22 cellular contexts compared by ENCODE assay signal in genomic region chr4:81359207-81359606, GRCh38.
A peak's percentile ranks its signal among the peaks of the same experiment; 100 is the strongest.
DNase-seq lines count a peak whose midpoint lies in the region; ATAC-seq and TF ChIP-seq lines count a peak whose summit lies in the region.
"Had no signal": no experiment of that assay in that cellular context is flagged by ENCODE, and none has a peak within 500 bp of the region (broad histone marks: within the 10 kb centered on the region; RNA-seq: fewer than 3 reads in every experiment).

No MANE protein-coding gene starts in this region.

- no peak overlapping the region for H2AK5ac ChIP-seq in trophoblast cell (ENCODE audit: low read length)

- no peaks in the 10 kb centered on the region for H3K79me2 ChIP-seq in trophoblast cell (ENCODE audit: control insufficient read depth, insufficient read depth, low read length, poor library complexity)

- H4K8ac ChIP-seq in trophoblast cell (ENCODE audit: low read depth, low read length) = no peak overlapping the region

- H3K4ac ChIP-seq in trophoblast cell (ENCODE audit: low read depth, low read length) = no peak overlapping the region

- ATAC-seq in GM21619 (IDR thresholded peaks at IDR 0.05; ENCODE audit: unreplicated experiment) (no peak), HG03469 (IDR thresholded peaks at IDR 0.05; ENCODE audit: unreplicated experiment) (no peak), GM18520 (IDR thresholded peaks at IDR 0.05; ENCODE audit: unreplicated experiment) (no peak)
- ATAC-seq: Panc1, T-cell had no signal

- no peak for TF ChIP-seq CTCF in fibroblast of mammary gland (conservative IDR thresholded peaks at IDR 0.05; ENCODE audit: control insufficient read depth, insufficient read depth, low read depth, low read length)

- no peak overlapping the region for H3K14ac ChIP-seq in trophoblast cell (ENCODE audit: low read length)

- H2BK120ac ChIP-seq in trophoblast cell (ENCODE audit: insufficient read depth, low read length, poor library complexity) = no peak overlapping the region

- H3K79me1 ChIP-seq in trophoblast cell (ENCODE audit: low read length) = no peaks in the 10 kb centered on the region

- H2BK5ac ChIP-seq in trophoblast cell (ENCODE audit: low read depth, low read length, poor library complexity) = no peak overlapping the region

- no CpG with 5 or more reads among the region's 1 CpG for WGBS in trophoblast cell (ENCODE audit: extremely low coverage, insufficient coverage, insufficient read length)

- H3K18ac ChIP-seq in trophoblast cell (ENCODE audit: low read length) = no peak overlapping the region

- DNase-seq in Daoy (ENCODE audit: low read depth) = peak; percentile 9
- DNase-seq in LHCN-M2 (ENCODE audit: low read depth) = peak; percentile 26
- DNase-seq in fibroblast of mammary gland (ENCODE audit: low read depth) = peak; percentile 56
- no peak for DNase-seq in trophoblast cell
- DNase-seq: CD4-positive, CD25-positive, alpha-beta regulatory T cell; DMS153; DND-41; KBM-7; NCI-H1092; NCI-H1417 treated with DMSO at 0.1 percent for 48 hours; NCI-H1694 treated with DMSO at 0.1 percent for 48 hours; NCI-H2081; NCI-H2227 treated with DMSO at 0.1 percent for 48 hours; NCI-H526 treated with DMSO at 0.1 percent for 48 hours; SHP77; T-cell had no signal

- H2AFZ ChIP-seq in trophoblast cell (ENCODE audit: insufficient read depth, low read length, poor library complexity) = no peak overlapping the region

- H3K9ac ChIP-seq in trophoblast cell (ENCODE audit: low read length) = no peak overlapping the region
- H3K9ac ChIP-seq: BLaER1 had no signal

- H4K91ac ChIP-seq in trophoblast cell (ENCODE audit: low read depth, low read length) = no peak overlapping the region

- no peaks in the 10 kb centered on the region for H3K9me3 ChIP-seq in trophoblast cell (ENCODE audit: insufficient read depth, low read depth, low read length)
- H3K9me3 ChIP-seq: BLaER1 had no signal

- no peak overlapping the region for H3K27ac ChIP-seq in trophoblast cell (ENCODE audit: low read depth, low read length)
- H3K27ac ChIP-seq: BLaER1, RWPE1 had no signal

- no peaks in the 10 kb centered on the region for H3K4me1 ChIP-seq in trophoblast cell (ENCODE audit: control insufficient read depth in 1 of 2, insufficient read depth in 2 of 2, low read length in 2 of 2)
- H3K4me1 ChIP-seq: BLaER1 had no signal

- H4K12ac ChIP-seq in trophoblast cell (ENCODE audit: low read depth, low read length) = no peak overlapping the region

- H3K4me3 ChIP-seq in fibroblast of mammary gland (ENCODE audit: control insufficient read depth, low read depth, low read length) (no peak overlapping the region), trophoblast cell (ENCODE audit: low read depth, low read length) (no peak overlapping the region)
- H3K4me3 ChIP-seq: BLaER1 had no signal

- no peaks in the 10 kb centered on the region for H3K36me3 ChIP-seq in trophoblast cell (ENCODE audit: control insufficient read depth in 1 of 2, insufficient read depth in 2 of 2, low read length in 2 of 2)
- H3K36me3 ChIP-seq: BLaER1 had no signal

- no peak overlapping the region for H3K23ac ChIP-seq in trophoblast cell (ENCODE audit: low read length)

- no peak overlapping the region for H2BK12ac ChIP-seq in trophoblast cell (ENCODE audit: low read length)

- no peaks in the 10 kb centered on the region for H3K27me3 ChIP-seq in trophoblast cell (ENCODE audit: insufficient read depth, low read length)
- H3K27me3 ChIP-seq: BLaER1 had no signal

- no peak overlapping the region for H3K4me2 ChIP-seq in trophoblast cell (ENCODE audit: low read length)
- H3K4me2 ChIP-seq: BLaER1 had no signal

Comparison
In these comparisons a context has a peak if more than half of its experiments do, and no peak if none do; other contexts are left out.
1. DNase-seq: peak in Daoy (single experiment), LHCN-M2 (single experiment) and fibroblast of mammary gland (single experiment); none in trophoblast cell (0 of 2).